Comparison of ENCODE assay signal across 22 cellular contexts in genomic region chr5:21918451-21918850, GRCh38.
"Had no signal": no experiment of that assay in that cellular context is flagged by ENCODE, and none has a peak within 500 bp of the region (broad histone marks: within the 10 kb centered on the region; RNA-seq: fewer than 3 reads in every experiment).

No MANE protein-coding gene starts in this region.

- H3K36me3 ChIP-seq: ascending aorta, SJCRH30 had no signal

- H3K27ac ChIP-seq: ascending aorta, body of pancreas, PC-9, SJCRH30 had no signal

- H3K27me3 Mint-ChIP-seq: activated CD4-positive, alpha-beta memory T cell treated with anti-CD3 and anti-CD28 coated beads for 36 hours; activated CD4-positive, alpha-beta T cell treated with anti-CD3 and anti-CD28 coated beads, Interleukin-2, amount 10 ng/mL, durations not matched to agents 7 days and 5 days; activated naive CD8-positive, alpha-beta T cell treated with anti-CD3 and anti-CD28 coated beads, Interleukin-2, amount 50 U/mL, for 24 hours had no signal

- DNase-seq: activated CD4-positive, alpha-beta memory T cell treated with anti-CD3 and anti-CD28 coated beads for 36 hours; activated CD4-positive, alpha-beta T cell treated with anti-CD3 and anti-CD28 coated beads, Interleukin-2, amount 10 ng/mL, durations not matched to agents 7 days and 5 days; activated CD4-positive, CD25-positive, alpha-beta regulatory T cell; activated CD8-positive, alpha-beta memory T cell treated with anti-CD3 and anti-CD28 coated beads for 24 hours; activated effector memory CD4-positive, alpha-beta T cell treated with anti-CD3 and anti-CD28 coated beads, Interleukin-2, amount 50 U/mL, for 16 hours; activated naive CD4-positive, alpha-beta T cell treated with Interleukin-2 at 50 U/mL for 16 hours; activated naive CD8-positive, alpha-beta T cell treated with anti-CD3 and anti-CD28 coated beads, Interleukin-2, amount 50 U/mL, for 24 hours; activated T-cell treated with anti-CD3 and anti-CD28 coated beads, Interleukin-2, amount 50 U/mL, for 4 hours; amniotic stem cell; body of pancreas; central memory CD4-positive, alpha-beta T cell; KG1; NCI-H1092; NCI-H1930; NCI-H526; PC-9; SJCRH30 had no signal

- H3K9me3 ChIP-seq: ascending aorta, body of pancreas, SJCRH30 had no signal

- H3K4me3 ChIP-seq: ascending aorta, body of pancreas, PC-9, SJCRH30 had no signal

- H3K4me1 Mint-ChIP-seq: activated CD4-positive, alpha-beta T cell treated with anti-CD3 and anti-CD28 coated beads, Interleukin-2, amount 10 ng/mL, durations not matched to agents 7 days and 5 days; activated naive CD8-positive, alpha-beta T cell treated with anti-CD3 and anti-CD28 coated beads, Interleukin-2, amount 50 U/mL, for 24 hours had no signal

- H3K27me3 ChIP-seq: ascending aorta, body of pancreas, SJCRH30 had no signal

- H3K9me3 Mint-ChIP-seq: activated CD4-positive, alpha-beta T cell treated with anti-CD3 and anti-CD28 coated beads, Interleukin-2, amount 10 ng/mL, durations not matched to agents 7 days and 5 days; activated naive CD8-positive, alpha-beta T cell treated with anti-CD3 and anti-CD28 coated beads, Interleukin-2, amount 50 U/mL, for 24 hours; T-helper 1 cell treated with Interleukin-12 subunit alpha and Interleukin-12 subunit beta and Interleukin-4 antibody, amounts not matched to agents 30 μg/mL and 1 μg/mL, for 36 hours had no signal

- H3K4me2 ChIP-seq: PC-9 had no signal

- H3K36me3 Mint-ChIP-seq: activated CD4-positive, alpha-beta memory T cell treated with anti-CD3 and anti-CD28 coated beads for 36 hours; activated naive CD4-positive, alpha-beta T cell treated with anti-CD3 and anti-CD28 coated beads, Interleukin-2, amount 50 U/mL, for 72 hours had no signal

- H2AFZ ChIP-seq: PC-9 had no signal

- H3K27ac Mint-ChIP-seq: activated CD4-positive, alpha-beta memory T cell treated with anti-CD3 and anti-CD28 coated beads for 36 hours; activated CD4-positive, alpha-beta T cell treated with anti-CD3 and anti-CD28 coated beads, Interleukin-2, amount 10 ng/mL, durations not matched to agents 7 days and 5 days; activated naive CD4-positive, alpha-beta T cell treated with anti-CD3 and anti-CD28 coated beads, Interleukin-2, amount 50 U/mL, for 72 hours; activated naive CD8-positive, alpha-beta T cell treated with anti-CD3 and anti-CD28 coated beads, Interleukin-2, amount 50 U/mL, for 24 hours; T-helper 1 cell treated with Interleukin-12 subunit alpha and Interleukin-12 subunit beta and Interleukin-4 antibody, amounts not matched to agents 30 μg/mL and 1 μg/mL, for 36 hours had no signal

- H3K4me3 Mint-ChIP-seq: activated CD4-positive, alpha-beta memory T cell treated with anti-CD3 and anti-CD28 coated beads for 36 hours; activated CD4-positive, alpha-beta T cell treated with anti-CD3 and anti-CD28 coated beads, Interleukin-2, amount 10 ng/mL, durations not matched to agents 7 days and 5 days; activated naive CD8-positive, alpha-beta T cell treated with anti-CD3 and anti-CD28 coated beads, Interleukin-2, amount 50 U/mL, for 24 hours; activated T-cell treated with anti-CD3 and anti-CD28 coated beads, Interleukin-2, amount 50 U/mL, for 4 hours; T-helper 1 cell treated with Interleukin-12 subunit alpha and Interleukin-12 subunit beta and Interleukin-4 antibody, amounts not matched to agents 30 μg/mL and 1 μg/mL, for 36 hours had no signal

- H3K4me1 ChIP-seq: ascending aorta, body of pancreas, SJCRH30 had no signal

- ATAC-seq: activated naive CD4-positive, alpha-beta T cell treated with anti-CD3 and anti-CD28 coated beads, Interleukin-2, amount 50 U/mL, for 72 hours; activated naive CD8-positive, alpha-beta T cell treated with anti-CD3 and anti-CD28 coated beads, Interleukin-2, amount 50 U/mL, for 24 hours; activated T-cell treated with anti-CD3 and anti-CD28 coated beads, Interleukin-2, amount 50 U/mL, for 4 hours; body of pancreas; Right ventricle myocardium inferior; SK-N-SH treated with all-trans-retinoic acid at 6 μM for 48 hours had no signal
